19 cellular contexts compared by ENCODE assay signal in genomic region chr12:113191236-113191635, GRCh38. TPM values are rescaled to one million over a fixed set of nuclear protein-coding genes. Genes with fewer than 3 reads are reported as not detected.
A peak's percentile ranks its signal among the peaks of the same experiment; 100 is the strongest.
DNase-seq lines count a peak whose midpoint lies in the region; ATAC-seq, FAIRE-seq and TF ChIP-seq lines count a peak whose summit lies in the region.
"Had no signal": no experiment of that assay in that cellular context is flagged by ENCODE, and none has a peak within 500 bp of the region (broad histone marks: within the 10 kb centered on the region; RNA-seq: fewer than 3 reads in every experiment).

No MANE protein-coding gene starts in this region.

- H3K9me1 ChIP-seq in K562 (ENCODE audit: control insufficient read depth, insufficient read depth, low read length), result no peaks in the 10 kb centered on the region

- H3K27me3 ChIP-seq in BE2C, result no peaks in the 10 kb centered on the region
- H3K27me3 ChIP-seq in Panc1 (ENCODE audit: control insufficient read depth, insufficient read depth, low read length), result no peaks in the 10 kb centered on the region
- H3K27me3 ChIP-seq in K562 (ENCODE audit: control insufficient read depth in 2 of 2, insufficient read depth in 2 of 2, low read length in 2 of 2), result no peaks in the 10 kb centered on the region
- H3K27me3 ChIP-seq: BLaER1 had no signal

- TF ChIP-seq POLR2A in K562 (conservative IDR thresholded peaks at IDR 0.05), result no peak

- BruUV-seq in Panc1 (replicated peaks; lab: Mats Ljungman, UMichigan) (no TSS peak), K562 (replicated peaks; lab: Mats Ljungman, UMichigan) (no TSS peak)

- peak overlapping the region in 1 of 2 experiments; percentile 30; a peak in 1 of 4 replicates for H3K9ac ChIP-seq in K562 (ENCODE audit: insufficient read depth in 1 of 2, low read depth in 2 of 2, low read length in 2 of 2)
- H3K9ac ChIP-seq: BLaER1, KMS-11 had no signal

- in situ Hi-C loops in Panc1 (cut with HindIII; ENCODE audit: low pct_unique_long_range_greater_than_20kb, low sequenced_read_pairs) (no loop called here), K562 (cut with MboI) (loop anchor here (10.0 to 25.0 kb wide), 2 partner anchors 221 to 454 kb away; partner anchors contain the start of genes SDS and SDSL)

- no peaks in the 10 kb centered on the region for H3K9me3 Mint-ChIP-seq in stimulated activated effector memory CD8-positive, alpha-beta T cell treated with anti-CD3 and anti-CD28 coated beads, Interleukin-12 subunit alpha, Interleukin-12 subunit beta, amount 100 ng/mL, for 72 hours
- H3K9me3 Mint-ChIP-seq: CD4-positive, CD25-positive, alpha-beta regulatory T cell; GM23338; H9; IgD-negative memory B cell had no signal

- H3K4me3 ChIP-seq in BE2C (ENCODE audit: low read depth, low read length), result peak overlapping the region; percentile 11; the same call in 1 of the 2 replicates
- H3K4me3 ChIP-seq in Panc1 (ENCODE audit: low read depth in 2 of 2, low read length in 2 of 2), result no peak overlapping the region
- no peak overlapping the region for H3K4me3 ChIP-seq in K562
- H3K4me3 ChIP-seq: BLaER1, GM12878, GM23338 had no signal

- peak overlapping the region; percentile 46; the same call in 1 of the 2 replicates for H3K4me2 ChIP-seq in K562 (ENCODE audit: insufficient read depth, low read length)
- H3K4me2 ChIP-seq: BLaER1, GM23338, KMS-11 had no signal

- peaks cover 22% of the 10 kb centered on the region for H3K4me1 Mint-ChIP-seq in stimulated activated effector memory CD8-positive, alpha-beta T cell treated with anti-CD3 and anti-CD28 coated beads, Interleukin-12 subunit alpha, Interleukin-12 subunit beta, amount 100 ng/mL, for 72 hours

- H3K9me3 ChIP-seq in BE2C, result no peaks in the 10 kb centered on the region
- H3K9me3 ChIP-seq in Panc1 (ENCODE audit: control insufficient read depth, insufficient read depth, low read depth, low read length), result no peaks in the 10 kb centered on the region
- H3K9me3 ChIP-seq in K562 (replicated peaks; ENCODE audit: control insufficient read depth, insufficient read depth, low read depth, low read length), result no peaks in the 10 kb centered on the region
- H3K9me3 ChIP-seq: BLaER1 had no signal

- POLR2A ChIA-PET in Panc1 (lab: Charles Lee) (no interaction called here), K562 (lab: Yijun Ruan, JAX) (interaction anchor here (0.6 kb wide), 2 partner anchors 38 to 132 kb away, joined by 3 read pairs; no protein-coding TSS in a partner anchor)

- H3K27ac ChIP-seq in Panc1 (ENCODE audit: low read length), result peak overlapping the region; percentile 74; the same call in 1 of the 2 replicates
- H3K27ac ChIP-seq in K562 (ENCODE audit: extremely low read depth, low read depth, low read length), result no peak overlapping the region
- H3K27ac ChIP-seq: BLaER1, KMS-11 had no signal

- CTCF ChIA-PET in Panc1 (lab: Charles Lee) (no interaction called here), K562 (lab: Yijun Ruan, JAX; ENCODE audit: low intra/inter-chr PET ratio) (no interaction called here)

- intact Hi-C loops in Panc1 (cut with micrococcal nuclease; ENCODE audit: unreplicated experiment) (no loop called here), K562 (cut with micrococcal nuclease) (no loop called here)

- H3K36me3 Mint-ChIP-seq in stimulated activated effector memory CD8-positive, alpha-beta T cell treated with anti-CD3 and anti-CD28 coated beads, Interleukin-12 subunit alpha, Interleukin-12 subunit beta, amount 100 ng/mL, for 72 hours, result peaks cover 70% of the 10 kb centered on the region

- no peak for FAIRE-seq in K562 (lab: Jason Lieb, UNC)
- FAIRE-seq: GM12878, GM18507 had no signal

- peak; percentile 2; the same call in 1 of the 2 replicates for TF ChIP-seq EP300 in K562 (IDR thresholded peaks at IDR 0.05; ENCODE audit: low read length)

- H3K4me3 Mint-ChIP-seq in stimulated activated effector memory CD8-positive, alpha-beta T cell treated with anti-CD3 and anti-CD28 coated beads, Interleukin-12 subunit alpha, Interleukin-12 subunit beta, amount 100 ng/mL, for 72 hours, result no peak overlapping the region
- H3K4me3 Mint-ChIP-seq: GM23338, H9 had no signal

- H3K4me1 ChIP-seq in BE2C (peaks cover 11% of the 10 kb centered on the region), Panc1 (ENCODE audit: control insufficient read depth, insufficient read depth, low read length) (peaks cover 54% of the 10 kb centered on the region), K562 (replicated peaks in 1 of 2; ENCODE audit: control insufficient read depth in 2 of 2, insufficient read depth in 2 of 2, low read length in 2 of 2) (peaks cover 25 to 39% of the 10 kb centered on the region in 2 experiments)

- ATAC-seq in Panc1 (no peak), K562 (no peak; the same call in 1 of the 3 replicates), GM19455 (IDR thresholded peaks at IDR 0.05; ENCODE audit: unreplicated experiment) (no peak)
- no peak for ATAC-seq in stimulated activated effector memory CD8-positive, alpha-beta T cell treated with anti-CD3 and anti-CD28 coated beads, Interleukin-12 subunit alpha, Interleukin-12 subunit beta, amount 100 ng/mL, for 72 hours

- DNase-seq in BE2C (peak; percentile 25), Panc1 (ENCODE audit: low read depth, low spot score) (no peak), K562 (ENCODE audit: extremely low read depth in 1 of 4, low spot score in 3 of 4) (peak in 3 of 4 experiments; percentile 39 to 42 (median 39)), DMS 273 treated with DMSO at 0.1 percent for 48 hours (lab: John Stamatoyannopoulos, UW) (no peak), C1 segment of cervical spinal cord (lab: John Stamatoyannopoulos, UW) (no peak)
- no peak for DNase-seq in stimulated activated effector memory CD8-positive, alpha-beta T cell treated with anti-CD3 and anti-CD28 coated beads, Interleukin-12 subunit alpha, Interleukin-12 subunit beta, amount 100 ng/mL, for 72 hours (ENCODE audit: low spot score in 2 of 2)
- DNase-seq in stimulated activated CD4-positive, alpha-beta T cell treated with anti-CD3 and anti-CD28 coated beads, Interleukin-1b, Interleukin-23, amount 100 ng/mL, for 48 hours, result no peak
- DNase-seq: CD4-positive, CD25-positive, alpha-beta regulatory T cell; DMS79 had no signal

- 0 out of 2 replicates have a peak overlapping the region, but pooled peaks have one; percentile 25 for H2AFZ ChIP-seq in K562 (ENCODE audit: low read depth, low read length)
- H2AFZ ChIP-seq: GM23338 had no signal

- H4K20me1 ChIP-seq in K562 (replicated peaks; ENCODE audit: control insufficient read depth, insufficient read depth, low read length), result no peaks in the 10 kb centered on the region

- TF ChIP-seq CTCF in BE2C (IDR thresholded peaks at IDR 0.05; ENCODE audit: low read depth, low read length) (no peak), Panc1 (IDR thresholded peaks at IDR 0.05) (no peak), K562 (IDR thresholded peaks at IDR 0.05 in 2 of 3, conservative IDR thresholded peaks at IDR 0.05 in 1 of 3; ENCODE audit: insufficient read depth in 2 of 3, low read depth in 1 of 3, low read length in 3 of 3) (no peak)

- H3K36me3 ChIP-seq in BE2C, result peaks cover 29% of the 10 kb centered on the region
- H3K36me3 ChIP-seq in Panc1 (ENCODE audit: control insufficient read depth, insufficient read depth, low read length), result peaks cover 3% of the 10 kb centered on the region
- peaks cover 50% of the 10 kb centered on the region for H3K36me3 ChIP-seq in K562 (ENCODE audit: control insufficient read depth, insufficient read depth, low read length)

- WGBS in K562 (ENCODE audit: insufficient coverage, low coverage, missing lambda C conversion rate), result 66% methylated on average over 16 of the region's 19 CpGs

- H3K79me2 ChIP-seq in K562 (ENCODE audit: control insufficient read depth, insufficient read depth, low read length), result peaks cover 19% of the 10 kb centered on the region

- peak overlapping the region; percentile 50 for H3K27ac Mint-ChIP-seq in stimulated activated effector memory CD8-positive, alpha-beta T cell treated with anti-CD3 and anti-CD28 coated beads, Interleukin-12 subunit alpha, Interleukin-12 subunit beta, amount 100 ng/mL, for 72 hours

- no peak for TF ChIP-seq RAD21 in K562 (CRISPR knock-in tag; conservative IDR thresholded peaks at IDR 0.05 in 1 of 2, IDR thresholded peaks at IDR 0.05 in 1 of 2)

RNA-seq across cellular contexts. Expression of gene RITA1, which starts 5.7 kb away (rescaled TPM):
- 83.0 TPM for polyA plus RNA-seq in BE2C (2012; ENCODE audit: insufficient read depth, insufficient read length, low read depth)
- total RNA-seq in Panc1 (2021; ENCODE audit: unreplicated experiment), result 41.0 TPM
- 45.7 TPM for polyA plus RNA-seq in Panc1 (2012; ENCODE audit: insufficient read length)
- total RNA-seq in K562 (2011; cell fraction: chromatin; rRNA removed; ENCODE audit: low replicate concordance), result 9.9 and 32.6 TPM in 2 replicates
- total RNA-seq in K562 (2011; cell fraction: nucleolus; rRNA removed), result 18.9 and 25.0 TPM in 2 replicates
- total RNA-seq in K562 (2011; cell fraction: nucleoplasm; rRNA removed), result 17.7 and 18.0 TPM in 2 replicates
- 40.4 and 52.0 TPM in 2 replicates for total RNA-seq in K562 (2014; rRNA removed)
- 12.7 and 15.6 TPM in 2 replicates for total RNA-seq in K562 (2014; rRNA removed; fragmentation: Illumina TruSeq; extraction: Trizol)
- 34.3 and 36.7 TPM in 2 replicates for total RNA-seq in K562 (2015; rRNA removed; fragmentation: Illumina TruSeq; extraction: Trizol)
- total RNA-seq in K562 (2021), result 34.9 and 38.9 TPM in 2 replicates
- 17.6 and 17.9 TPM in 2 replicates for polyA plus RNA-seq in K562 (2011; rRNA removed)
- 23.1 and 48.6 TPM in 2 replicates for polyA plus RNA-seq in K562 (2011; cell fraction: cytosol; rRNA removed)
- 10.9 and 15.7 TPM in 2 replicates for polyA plus RNA-seq in K562 (2011; cell fraction: nucleus; rRNA removed)
- 23.0 and 27.5 TPM in 2 replicates for polyA plus RNA-seq in K562 (2012)
- polyA plus RNA-seq in K562 (2014; fragmentation: Illumina TruSeq; extraction: Trizol), result 18.0 and 27.7 TPM in 2 replicates
- 1 to 10 TPM; 2.8 to 3.5 TPM for polyA plus RNA-seq in K562 (2014; fragmentation: Nextera tagmentation; extraction: Ambion mirVana)
- polyA plus RNA-seq in K562 (2014; rRNA removed), result 26.4 and 35.0 TPM in 2 replicates
- 10.0 and 13.0 TPM in 2 replicates for polyA minus RNA-seq in K562 (2011; rRNA and poly(A)+ RNA removed)
- polyA minus RNA-seq in K562 (2011; cell fraction: cytosol; rRNA and poly(A)+ RNA removed), result 12.1 and 15.7 TPM in 2 replicates
- 11.0 and 11.4 TPM in 2 replicates for polyA minus RNA-seq in K562 (2011; cell fraction: nucleus; rRNA and poly(A)+ RNA removed)

RNA-seq across cellular contexts. Expression of gene DDX54, which starts 6.0 kb away (rescaled TPM):
- polyA plus RNA-seq in BE2C (2012; ENCODE audit: insufficient read depth, insufficient read length, low read depth), result 132 TPM
- total RNA-seq in Panc1 (2021; ENCODE audit: unreplicated experiment) (101 TPM), K562 (2014; rRNA removed) (100 and 135 TPM in 2 replicates), K562 (2014; rRNA removed; fragmentation: Illumina TruSeq; extraction: Trizol) (23.9 and 25.8 TPM in 2 replicates), K562 (2015; rRNA removed; fragmentation: Illumina TruSeq; extraction: Trizol) (48.5 and 51.4 TPM in 2 replicates), K562 (2021) (128 and 132 TPM in 2 replicates)
- 156 TPM for polyA plus RNA-seq in Panc1 (2012; ENCODE audit: insufficient read length)
- 60.9 and 181 TPM in 2 replicates for total RNA-seq in K562 (2011; cell fraction: chromatin; rRNA removed; ENCODE audit: low replicate concordance)
- total RNA-seq in K562 (2011; cell fraction: nucleolus; rRNA removed), result 87.0 and 87.2 TPM in 2 replicates
- 56.8 and 61.4 TPM in 2 replicates for total RNA-seq in K562 (2011; cell fraction: nucleoplasm; rRNA removed)
- polyA plus RNA-seq in K562 (2011; rRNA removed) (56.6 and 80.5 TPM in 2 replicates), K562 (2014; fragmentation: Illumina TruSeq; extraction: Trizol) (44.4 and 77.7 TPM in 2 replicates), K562 (2014; fragmentation: Nextera tagmentation; extraction: Ambion mirVana) (1 to 10 TPM; 1.4 to 3.1 TPM), K562 (2014; rRNA removed) (74.4 and 107 TPM in 2 replicates)
- 71.0 and 78.8 TPM in 2 replicates for polyA plus RNA-seq in K562 (2011; cell fraction: cytosol; rRNA removed)
- 76.8 and 95.6 TPM in 2 replicates for polyA plus RNA-seq in K562 (2011; cell fraction: nucleus; rRNA removed)
- polyA plus RNA-seq in K562 (2012), result 48.8 and 67.9 TPM in 2 replicates
- 47.0 and 50.2 TPM in 2 replicates for polyA minus RNA-seq in K562 (2011; rRNA and poly(A)+ RNA removed)
- polyA minus RNA-seq in K562 (2011; cell fraction: cytosol; rRNA and poly(A)+ RNA removed), result 52.1 and 64.3 TPM in 2 replicates
- 31.1 and 49.1 TPM in 2 replicates for polyA minus RNA-seq in K562 (2011; cell fraction: nucleus; rRNA and poly(A)+ RNA removed)

RNA-seq across cellular contexts. Expression of gene TPCN1, which starts 30.0 kb away (rescaled TPM):
- polyA plus RNA-seq in BE2C (2012; ENCODE audit: insufficient read depth, insufficient read length, low read depth), result 24.5 TPM
- 75.2 TPM for total RNA-seq in Panc1 (2021; ENCODE audit: unreplicated experiment)
- polyA plus RNA-seq in Panc1 (2012; ENCODE audit: insufficient read length), result 94.6 TPM
- total RNA-seq in K562 (2011; cell fraction: chromatin; rRNA removed; ENCODE audit: low replicate concordance), result 112 and 252 TPM in 2 replicates
- 110 and 123 TPM in 2 replicates for total RNA-seq in K562 (2011; cell fraction: nucleolus; rRNA removed)
- total RNA-seq in K562 (2011; cell fraction: nucleoplasm; rRNA removed), result 98.7 and 108 TPM in 2 replicates
- total RNA-seq in K562 (2014; rRNA removed), result 6.4 and 9.2 TPM in 2 replicates
- 5.5 and 6.1 TPM in 2 replicates for total RNA-seq in K562 (2014; rRNA removed; fragmentation: Illumina TruSeq; extraction: Trizol)
- total RNA-seq in K562 (2015; rRNA removed; fragmentation: Illumina TruSeq; extraction: Trizol), result 7.4 and 7.8 TPM in 2 replicates
- 23.8 and 27.2 TPM in 2 replicates for total RNA-seq in K562 (2021)
- polyA plus RNA-seq in K562 (2011; rRNA removed), result 12.8 and 18.9 TPM in 2 replicates
- 8.0 and 10.3 TPM in 2 replicates for polyA plus RNA-seq in K562 (2011; cell fraction: cytosol; rRNA removed)
- 137 and 160 TPM in 2 replicates for polyA plus RNA-seq in K562 (2011; cell fraction: nucleus; rRNA removed)
- polyA plus RNA-seq in K562 (2012), result 20.9 and 33.9 TPM in 2 replicates
- polyA plus RNA-seq in K562 (2014; fragmentation: Illumina TruSeq; extraction: Trizol), result 16.2 and 17.0 TPM in 2 replicates
- 1 to 10 TPM in 1 of 2 experiments, under 1 TPM in 1; 0.80 to 1.1 TPM for polyA plus RNA-seq in K562 (2014; fragmentation: Nextera tagmentation; extraction: Ambion mirVana)
- 19.2 and 19.3 TPM in 2 replicates for polyA plus RNA-seq in K562 (2014; rRNA removed)
- polyA minus RNA-seq in K562 (2011; rRNA and poly(A)+ RNA removed), result 7.8 and 12.1 TPM in 2 replicates
- polyA minus RNA-seq in K562 (2011; cell fraction: cytosol; rRNA and poly(A)+ RNA removed), result 17.9 and 21.8 TPM in 2 replicates
- 30.6 and 40.4 TPM in 2 replicates for polyA minus RNA-seq in K562 (2011; cell fraction: nucleus; rRNA and poly(A)+ RNA removed)

RNA-seq across cellular contexts. Expression of gene CFAP73, which starts 41.7 kb away (rescaled TPM):
- not detected for polyA plus RNA-seq in BE2C (2012; ENCODE audit: insufficient read depth, insufficient read length, low read depth)
- total RNA-seq in Panc1 (2021; ENCODE audit: unreplicated experiment) (0.10 TPM), K562 (2014; rRNA removed) (not detected in 2 replicates), K562 (2014; rRNA removed; fragmentation: Illumina TruSeq; extraction: Trizol) (not detected in 2 replicates), K562 (2015; rRNA removed; fragmentation: Illumina TruSeq; extraction: Trizol) (not detected in 2 replicates), K562 (2021) (not detected in 2 replicates)
- polyA plus RNA-seq in Panc1 (2012; ENCODE audit: insufficient read length), result not detected
- not detected in 2 replicates for total RNA-seq in K562 (2011; cell fraction: chromatin; rRNA removed; ENCODE audit: low replicate concordance)
- not detected in 2 replicates for total RNA-seq in K562 (2011; cell fraction: nucleolus; rRNA removed)
- not detected in 2 replicates for total RNA-seq in K562 (2011; cell fraction: nucleoplasm; rRNA removed)
- polyA plus RNA-seq in K562 (2011; rRNA removed) (not detected in 2 replicates), K562 (2014; fragmentation: Illumina TruSeq; extraction: Trizol) (not detected in 2 replicates), K562 (2014; fragmentation: Nextera tagmentation; extraction: Ambion mirVana) (not detected), K562 (2014; rRNA removed) (not detected in 2 replicates)
- not detected in 2 replicates for polyA plus RNA-seq in K562 (2011; cell fraction: cytosol; rRNA removed)
- not detected in 2 replicates for polyA plus RNA-seq in K562 (2011; cell fraction: nucleus; rRNA removed)
- 0.14 and 0.17 TPM in 2 replicates for polyA plus RNA-seq in K562 (2012)
- not detected in 2 replicates for polyA minus RNA-seq in K562 (2011; rRNA and poly(A)+ RNA removed)
- not detected in 2 replicates for polyA minus RNA-seq in K562 (2011; cell fraction: cytosol; rRNA and poly(A)+ RNA removed)
- not detected in 2 replicates for polyA minus RNA-seq in K562 (2011; cell fraction: nucleus; rRNA and poly(A)+ RNA removed)
- total RNA-seq: A673, G401, H9 had no signal
- polyA plus RNA-seq: CD4-positive, CD25-positive, alpha-beta regulatory T cell; GM12878; IgD-negative memory B cell had no signal

RNA-seq across cellular contexts. Expression of gene RASAL1, which starts 55.7 kb away (rescaled TPM):
- not detected for polyA plus RNA-seq in BE2C (2012; ENCODE audit: insufficient read depth, insufficient read length, low read depth)
- total RNA-seq in Panc1 (2021; ENCODE audit: unreplicated experiment) (0.28 TPM), K562 (2014; rRNA removed) (0.08 and 0.14 TPM in 2 replicates), K562 (2014; rRNA removed; fragmentation: Illumina TruSeq; extraction: Trizol) (not detected in 2 replicates), K562 (2015; rRNA removed; fragmentation: Illumina TruSeq; extraction: Trizol) (not detected in 2 replicates), K562 (2021) (0.16 TPM in 1 of 2 replicates, not detected in the other)
- polyA plus RNA-seq in Panc1 (2012; ENCODE audit: insufficient read length), result 0.27 TPM
- 0.30 TPM in 1 of 2 replicates, not detected in the other for total RNA-seq in K562 (2011; cell fraction: chromatin; rRNA removed; ENCODE audit: low replicate concordance)
- total RNA-seq in K562 (2011; cell fraction: nucleolus; rRNA removed), result 0.17 TPM in 1 of 2 replicates, not detected in the other
- not detected in 2 replicates for total RNA-seq in K562 (2011; cell fraction: nucleoplasm; rRNA removed)
- polyA plus RNA-seq in K562 (2011; rRNA removed) (0.06 TPM in 1 of 2 replicates, not detected in the other), K562 (2014; fragmentation: Illumina TruSeq; extraction: Trizol) (not detected in 2 replicates), K562 (2014; fragmentation: Nextera tagmentation; extraction: Ambion mirVana) (not detected), K562 (2014; rRNA removed) (not detected in 2 replicates)
- polyA plus RNA-seq in K562 (2011; cell fraction: cytosol; rRNA removed), result 0.03 TPM in 1 of 2 replicates, not detected in the other
- polyA plus RNA-seq in K562 (2011; cell fraction: nucleus; rRNA removed), result 0.07 and 0.18 TPM in 2 replicates
- 0.04 TPM in 1 of 2 replicates, not detected in the other for polyA plus RNA-seq in K562 (2012)
- polyA minus RNA-seq in K562 (2011; rRNA and poly(A)+ RNA removed), result not detected in 2 replicates
- polyA minus RNA-seq in K562 (2011; cell fraction: cytosol; rRNA and poly(A)+ RNA removed), result not detected in 2 replicates
- not detected in 2 replicates for polyA minus RNA-seq in K562 (2011; cell fraction: nucleus; rRNA and poly(A)+ RNA removed)
- total RNA-seq: CD4-positive, CD25-positive, alpha-beta regulatory T cell had no signal
- polyA plus RNA-seq: IgD-negative memory B cell had no signal

Comparison
In these comparisons a context has a peak if more than half of its experiments do, and no peak if none do; other contexts are left out.
1. DNase-seq: peak in BE2C (single experiment) and K562 (3 of 4); none in Panc1 (single experiment), stimulated activated effector memory CD8-positive, alpha-beta T cell treated with anti-CD3 and anti-CD28 coated beads, Interleukin-12 subunit alpha, Interleukin-12 subunit beta, amount 100 ng/mL, for 72 hours (0 of 2), DMS 273 treated with DMSO at 0.1 percent for 48 hours (single experiment), C1 segment of cervical spinal cord (0 of 14) and stimulated activated CD4-positive, alpha-beta T cell treated with anti-CD3 and anti-CD28 coated beads, Interleukin-1b, Interleukin-23, amount 100 ng/mL, for 48 hours (single experiment).